Comparison of ENCODE assay signal across 21 cellular contexts in the genomic region with DNA sequence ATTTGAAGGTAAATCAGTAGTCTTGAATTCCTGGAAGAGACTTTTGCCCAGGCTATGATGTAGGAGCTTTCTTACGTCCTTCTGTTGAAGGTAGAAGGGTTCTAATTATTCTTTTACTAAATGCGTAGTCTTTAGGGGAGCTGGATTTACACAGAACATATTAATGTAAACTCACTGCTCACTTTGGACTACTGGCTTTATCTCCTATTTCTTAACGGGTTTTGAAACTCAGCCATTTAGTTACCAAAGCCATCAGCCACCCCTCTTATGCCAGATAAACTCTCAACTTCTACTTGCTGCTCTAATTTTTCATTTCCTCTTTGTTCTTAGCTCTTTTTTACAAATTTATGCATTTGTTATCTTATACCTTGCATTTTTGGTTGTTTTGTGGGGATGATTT.
DNase-seq lines count a peak whose midpoint lies in the region; ATAC-seq lines count a peak whose summit lies in the region.
"Had no signal": no experiment of that assay in that cellular context is flagged by ENCODE, and none has a peak within 500 bp of the region (broad histone marks: within the 10 kb centered on the region; RNA-seq: fewer than 3 reads in every experiment).

No MANE protein-coding gene starts in this region.

- H3K27me3 ChIP-seq in aorta (ENCODE audit: control insufficient read depth in 1 of 2, insufficient read depth in 2 of 2, low read length in 1 of 2) = no peaks in the 10 kb centered on the region
- H3K27me3 ChIP-seq: BE2C; BLaER1 treated with 17β-estradiol and CSF1 and Interleukin-3, amounts not matched to agents 10 nM and 100 nM had no signal

- peak; percentile 15 for DNase-seq in MV-4-11 (lab: John Stamatoyannopoulos, UW)
- peak; percentile 45 for DNase-seq in OCI-M1 (lab: John Stamatoyannopoulos, UW)
- DNase-seq in left lobe of liver (ENCODE audit: low spot score) = no peak
- no peak for DNase-seq in activated effector memory CD4-positive, alpha-beta T cell treated with anti-CD3 and anti-CD28 coated beads, Interleukin-2, amount 50 U/mL, for 16 hours
- DNase-seq in aorta = no peak
- DNase-seq in NCI-H748 treated with DMSO at 0.1 percent for 48 hours (lab: John Stamatoyannopoulos, UW) = no peak
- DNase-seq: 8988T; ACHN; AML-193; BE2C; Calu3; CD4-positive, alpha-beta T cell; COR-L47; DMS53; DMS79 treated with DMSO at 0.1 percent for 48 hours; GF-D8; GOT3; HFFc6 had no signal

- H3K4me1 ChIP-seq in aorta (ENCODE audit: control insufficient read depth in 1 of 2, insufficient read depth in 2 of 2, low read length in 2 of 2) = peaks cover 0 to 3% of the 10 kb centered on the region in 2 donors
- H3K4me1 ChIP-seq: BE2C had no signal

- WGBS in aorta, 2 donors = 70 to 72% methylated on average over 3 of the region's 3 CpGs

- H3K36me3 ChIP-seq in aorta (ENCODE audit: control insufficient read depth in 1 of 2, insufficient read depth in 2 of 2, low read length in 1 of 2) = no peaks in the 10 kb centered on the region
- H3K36me3 ChIP-seq: HAP-1 had no signal

- ATAC-seq in left lobe of liver (peak; percentile 70), aorta (ENCODE audit: low FRiP score) (no peak)
- ATAC-seq: A549 had no signal

- no peak overlapping the region for H3K4me3 ChIP-seq in aorta (ENCODE audit: low read length in 2 of 2)
- H3K4me3 ChIP-seq: A549; BLaER1 treated with 17β-estradiol and CSF1 and Interleukin-3, amounts not matched to agents 10 nM and 100 nM; HAP-1 had no signal

- H3K27ac ChIP-seq in aorta (ENCODE audit: low read depth in 1 of 2, low read length in 2 of 2) = no peak overlapping the region
- H3K27ac ChIP-seq: A549; BLaER1 treated with 17β-estradiol and CSF1 and Interleukin-3, amounts not matched to agents 10 nM and 100 nM had no signal

- H3K9me3 ChIP-seq in aorta (ENCODE audit: control insufficient read depth, low read length) = no peaks in the 10 kb centered on the region
- H3K9me3 ChIP-seq: A549, BE2C, HAP-1 had no signal

- intact Hi-C loops in aorta (cut with DNase I) = no loop called here

Comparison
In these comparisons a context has a peak if more than half of its experiments do, and no peak if none do; other contexts are left out.
1. DNase-seq: peak in MV-4-11 (single experiment) and OCI-M1 (single experiment); none in left lobe of liver (single experiment), activated effector memory CD4-positive, alpha-beta T cell treated with anti-CD3 and anti-CD28 coated beads, Interleukin-2, amount 50 U/mL, for 16 hours (single experiment), aorta (0 of 2) and NCI-H748 treated with DMSO at 0.1 percent for 48 hours (single experiment).